Comparison of ENCODE assay signal across 10 cellular contexts in the genomic region with DNA sequence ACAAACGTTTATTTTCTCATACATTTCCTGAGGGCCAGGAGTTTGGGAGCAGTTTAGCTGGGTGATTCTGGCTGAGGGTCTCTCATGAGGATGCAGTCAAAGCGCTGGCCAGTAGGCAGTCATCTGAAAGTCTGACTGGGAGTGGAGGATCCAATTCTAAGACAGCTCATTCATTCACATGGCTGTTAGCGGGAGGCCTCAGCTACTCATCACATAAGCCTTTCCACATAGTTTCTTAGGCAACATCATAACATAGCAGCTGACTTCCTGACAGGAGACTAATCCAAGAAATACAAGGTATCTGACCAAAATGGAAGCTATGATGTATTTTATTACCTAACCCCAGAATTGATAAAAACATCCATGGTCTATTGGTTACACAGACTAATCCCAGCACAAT. TPM values are rescaled to one million over a fixed set of nuclear protein-coding genes. Genes with fewer than 3 reads are reported as not detected.
A peak's percentile ranks its signal among the peaks of the same experiment; 100 is the strongest.
DNase-seq lines count a peak whose midpoint lies in the region; ATAC-seq and TF ChIP-seq lines count a peak whose summit lies in the region.
"Had no signal": no experiment of that assay in that cellular context is flagged by ENCODE, and none has a peak within 500 bp of the region (broad histone marks: within the 10 kb centered on the region; RNA-seq: fewer than 3 reads in every experiment).

No MANE protein-coding gene starts in this region.

- no peaks in the 10 kb centered on the region for H3K27me3 Mint-ChIP-seq in natural killer cell (ENCODE audit: low read depth in 2 of 2)
- H3K27me3 Mint-ChIP-seq: activated naive CD4-positive, alpha-beta T cell treated with anti-CD3 and anti-CD28 coated beads, Interleukin-2, amount 50 U/mL, for 24 hours had no signal

- H3K9me3 ChIP-seq in neutrophil: no peaks in the 10 kb centered on the region

- intact Hi-C loops in natural killer cell (cut with micrococcal nuclease): no loop called here

- ATAC-seq in natural killer cell: no peak

- H3K9me3 Mint-ChIP-seq in natural killer cell: no peaks in the 10 kb centered on the region
- H3K9me3 Mint-ChIP-seq: activated naive CD4-positive, alpha-beta T cell treated with anti-CD3 and anti-CD28 coated beads, Interleukin-2, amount 50 U/mL, for 24 hours had no signal

- H3K4me1 Mint-ChIP-seq in natural killer cell: peaks cover 17 to 27% of the 10 kb centered on the region in 2 donors

- no peaks in the 10 kb centered on the region for H3K36me3 Mint-ChIP-seq in natural killer cell
- H3K36me3 Mint-ChIP-seq: activated naive CD4-positive, alpha-beta T cell treated with anti-CD3 and anti-CD28 coated beads, Interleukin-2, amount 50 U/mL, for 24 hours had no signal

- H3K27ac Mint-ChIP-seq in natural killer cell: no peak overlapping the region
- H3K27ac Mint-ChIP-seq: activated naive CD4-positive, alpha-beta T cell treated with anti-CD3 and anti-CD28 coated beads, Interleukin-2, amount 50 U/mL, for 24 hours had no signal

- TF ChIP-seq CTCF in neutrophil (IDR thresholded peaks at IDR 0.05) (no peak), natural killer cell (IDR thresholded peaks at IDR 0.05) (no peak)

- no peak overlapping the region for H3K4me3 ChIP-seq in neutrophil (ENCODE audit: low read depth in 1 of 2, low read length in 1 of 2)

- peak; percentile 64 for DNase-seq in GM04503 (ENCODE audit: low read depth)
- peak; percentile 4 for DNase-seq in NCI-H69 (lab: John Stamatoyannopoulos, UW)
- DNase-seq in dermis blood vessel endothelial cell: peak; percentile 83
- DNase-seq in natural killer cell: no peak
- DNase-seq in NCI-H2029 (lab: John Stamatoyannopoulos, UW): no peak
- DNase-seq in stimulated activated CD4-positive, alpha-beta T cell treated with anti-CD3 and anti-CD28 coated beads, Interleukin-2, amount 100 ng/mL, for 24 hours: no peak
- DNase-seq: NCI-H1092, NCI-H524 treated with DMSO at 0.1 percent for 48 hours had no signal

- no peaks in the 10 kb centered on the region for H3K27me3 ChIP-seq in neutrophil

- peaks cover 50 to 53% of the 10 kb centered on the region in 2 experiments for H3K4me1 ChIP-seq in neutrophil (ENCODE audit: control insufficient read depth in 1 of 2, insufficient read depth in 1 of 2, low read depth in 1 of 2, low read length in 1 of 2)

- H3K36me3 ChIP-seq in neutrophil: peaks cover under 1% of the 10 kb centered on the region

- peak overlapping the region; percentile 16 for H3K27ac ChIP-seq in neutrophil

- no peak overlapping the region for H3K4me3 Mint-ChIP-seq in natural killer cell

RNA-seq across cellular contexts. Expression of a gene that starts 2.9 kb away (rescaled TPM):
- total RNA-seq in dermis blood vessel endothelial cell (38.6 and 42.0 TPM in 2 replicates), natural killer cell (10 to 100 TPM; 27.6 to 35.1 (median 31.0) TPM)

RNA-seq across cellular contexts. Expression of a gene that starts 9.3 kb away (rescaled TPM):
- 111 and 126 TPM in 2 replicates for total RNA-seq in dermis blood vessel endothelial cell
- 10 to 100 TPM; 90.2 to 96.2 (median 92.0) TPM for total RNA-seq in natural killer cell

Comparison
In these comparisons a context has a peak if more than half of its experiments do, and no peak if none do; other contexts are left out.
1. DNase-seq: peak in GM04503 (single experiment), NCI-H69 (single experiment) and dermis blood vessel endothelial cell (single experiment); none in natural killer cell (single experiment), NCI-H2029 (single experiment) and stimulated activated CD4-positive, alpha-beta T cell treated with anti-CD3 and anti-CD28 coated beads, Interleukin-2, amount 100 ng/mL, for 24 hours (0 of 2).